Comparison of ENCODE assay signal across 26 cellular contexts in genomic region chr10:22473459-22473858, GRCh38.
"Had no signal": no experiment of that assay in that cellular context is flagged by ENCODE, and none has a peak within 500 bp of the region (broad histone marks: within the 10 kb centered on the region; RNA-seq: fewer than 3 reads in every experiment).

No MANE protein-coding gene starts in this region.

- H3K9me3 ChIP-seq: esophagus muscularis mucosa, gastroesophageal sphincter, right lobe of liver, stomach, suprapubic skin, tibial artery, upper lobe of right lung had no signal

- H3K4me3 ChIP-seq: esophagus muscularis mucosa, gastroesophageal sphincter, hepatocyte, right lobe of liver, smooth muscle cell, stomach, suprapubic skin, tibial artery, upper lobe of right lung had no signal

- H3K36me3 ChIP-seq: esophagus muscularis mucosa, gastroesophageal sphincter, right lobe of liver, stomach, suprapubic skin, tibial artery, upper lobe of right lung had no signal

- DNase-seq: activated CD4-positive, alpha-beta memory T cell treated with anti-CD3 and anti-CD28 coated beads, Interleukin-2, amount 10 ng/mL, durations not matched to agents 7 days and 5 days; activated CD4-positive, alpha-beta T cell treated with anti-CD3 and anti-CD28 coated beads for 1 hour; activated CD4-positive, alpha-beta T cell treated with anti-CD3 and anti-CD28 coated beads, Interleukin-2, amount 10 ng/mL, durations not matched to agents 7 days and 5 days; activated CD8-positive, alpha-beta memory T cell treated with anti-CD3 and anti-CD28 coated beads, Interleukin-2, amount 50 U/mL, for 48 hours; activated naive CD8-positive, alpha-beta T cell treated with anti-CD3 and anti-CD28 coated beads, Interleukin-2, amount 50 U/mL, for 24 hours; activated T-cell treated with anti-CD3 and anti-CD28 coated beads, Interleukin-2, amount 50 U/mL, for 24 hours; dermis blood vessel endothelial cell; effector CD4-positive, alpha-beta T cell; kidney; left colon; mammary epithelial cell; natural killer cell; right lobe of liver; stimulated activated CD4-positive, alpha-beta T cell treated with anti-CD3 and anti-CD28 coated beads, Interleukin-15, amount 100 ng/mL, for 24 hours; stimulated activated CD4-positive, alpha-beta T cell treated with anti-CD3 and anti-CD28 coated beads, Interleukin-2, amount 100 ng/mL, for 24 hours; stimulated activated naive B cell treated with anti-CD40 and anti-IgM and Interleukin-4, amounts not matched to agents 10 μg/mL and 1 μg/mL and 100 μg/mL, for 72 hours; stomach; SW 1271; T-helper 9 cell; tibial artery; upper lobe of right lung had no signal
